27 cellular contexts compared by ENCODE assay signal in genomic region chr2:112476434-112476833, GRCh38. TPM values are rescaled to one million over a fixed set of nuclear protein-coding genes. Genes with fewer than 3 reads are reported as not detected.
DNase-seq lines count a peak whose midpoint lies in the region; ATAC-seq, FAIRE-seq and TF ChIP-seq lines count a peak whose summit lies in the region.
"Had no signal": no experiment of that assay in that cellular context is flagged by ENCODE, and none has a peak within 500 bp of the region (broad histone marks: within the 10 kb centered on the region; RNA-seq: fewer than 3 reads in every experiment).

No MANE protein-coding gene starts in this region.

- peak overlapping the region; percentile 44 for H3K18ac ChIP-seq in neuronal stem cell (ENCODE audit: low read length)

- H3K9me3 ChIP-seq in HepG2 (ENCODE audit: low read length) (no peaks in the 10 kb centered on the region), right lobe of liver (no peaks in the 10 kb centered on the region), esophagus muscularis mucosa (no peaks in the 10 kb centered on the region), neuronal stem cell (replicated peaks in 1 of 2; ENCODE audit: control insufficient read depth in 2 of 2, insufficient read depth in 1 of 2, low read depth in 1 of 2, low read length in 2 of 2) (no peaks in the 10 kb centered on the region), thyroid gland (no peaks in the 10 kb centered on the region)
- H3K9me3 ChIP-seq: BE2C, BLaER1 had no signal

- H3K4me2 ChIP-seq in HepG2 (ENCODE audit: low read depth, low read length): peak overlapping the region; percentile 25
- H3K4me2 ChIP-seq in neuronal stem cell (ENCODE audit: insufficient read depth, low read length, poor library complexity, severe bottlenecking): no peak overlapping the region
- H3K4me2 ChIP-seq: BLaER1 had no signal

- no peak overlapping the region for H3K23ac ChIP-seq in neuronal stem cell (ENCODE audit: low read depth, low read length, poor library complexity)

- no peak overlapping the region for H2BK120ac ChIP-seq in neuronal stem cell (ENCODE audit: low read depth, low read length)

- FAIRE-seq in HepG2 (lab: Jason Lieb, UNC): no peak
- FAIRE-seq: A204.1, GM12878, GM12892, GM18507 had no signal

- H3K79me2 ChIP-seq in HepG2 (ENCODE audit: insufficient read depth, low read length): no peaks in the 10 kb centered on the region

- H3K27me3 ChIP-seq in HepG2 (ENCODE audit: control insufficient read depth in 1 of 2, insufficient read depth in 2 of 2, low read length in 2 of 2) (no peaks in the 10 kb centered on the region; a peak in 1 of 5 replicates), right lobe of liver (no peaks in the 10 kb centered on the region), esophagus muscularis mucosa (peaks cover 0 to 3% (median 0%) of the 10 kb centered on the region in 4 donors), neuronal stem cell (ENCODE audit: control insufficient read depth in 3 of 3, insufficient read depth in 3 of 3, low read depth in 1 of 3, low read length in 3 of 3) (peaks cover 0 to 3% (median 0%) of the 10 kb centered on the region in 3 experiments), thyroid gland (no peaks in the 10 kb centered on the region)
- H3K27me3 ChIP-seq: BE2C, BLaER1 had no signal

- H3K14ac ChIP-seq in neuronal stem cell (ENCODE audit: low read length): no peak overlapping the region

- no peak for DNase-seq in HepG2 (ENCODE audit: low spot score)
- DNase-seq in right lobe of liver: no peak
- DNase-seq in esophagus muscularis mucosa (ENCODE audit: extremely low spot score): peak; percentile 75
- DNase-seq in neuronal stem cell (ENCODE audit: low spot score): no peak
- no peak for DNase-seq in NCI-H69 (lab: John Stamatoyannopoulos, UW)
- DNase-seq in thyroid gland: no peak
- no peak for DNase-seq in foreskin melanocyte
- DNase-seq: 8988T; ACHN; BE2C; C1 segment of cervical spinal cord; CD4-positive, alpha-beta memory T cell; CD4-positive, CD25-positive, alpha-beta regulatory T cell; CD8-positive, alpha-beta memory T cell; COR-L47; DMS 273 treated with DMSO at 0.1 percent for 48 hours; DMS153; DMS53; DMS79; DND-41; EL; GDM1 had no signal

- peak overlapping the region; percentile 41 for H2AK5ac ChIP-seq in neuronal stem cell (ENCODE audit: low read depth, low read length)

- H2BK5ac ChIP-seq in neuronal stem cell (ENCODE audit: low read length): no peak overlapping the region

- no peak overlapping the region for H2BK15ac ChIP-seq in neuronal stem cell (ENCODE audit: low read length)

- H2BK12ac ChIP-seq in neuronal stem cell (ENCODE audit: low read length): no peak overlapping the region

- intact Hi-C loops in HepG2 (cut with micrococcal nuclease; ENCODE audit: unreplicated experiment) (no loop called here), right lobe of liver (cut with DNase I) (no loop called here), esophagus muscularis mucosa (cut with DNase I) (no loop called here), thyroid gland (cut with DNase I) (no loop called here)

- peaks cover 31% of the 10 kb centered on the region for H3K4me1 ChIP-seq in HepG2 (ENCODE audit: insufficient read depth, low read length)
- no peaks in the 10 kb centered on the region for H3K4me1 ChIP-seq in right lobe of liver
- H3K4me1 ChIP-seq in esophagus muscularis mucosa: peaks cover 6 to 9% (median 7%) of the 10 kb centered on the region in 4 donors
- peaks cover 0 to 3% of the 10 kb centered on the region in 2 donors for H3K4me1 ChIP-seq in neuronal stem cell (ENCODE audit: control insufficient read depth in 2 of 2, insufficient read depth in 1 of 2, low read depth in 1 of 2, low read length in 2 of 2)
- peaks cover 0 to 6% of the 10 kb centered on the region in 2 donors for H3K4me1 ChIP-seq in thyroid gland
- H3K4me1 ChIP-seq: BE2C had no signal

- no peak overlapping the region for H3K4ac ChIP-seq in neuronal stem cell (ENCODE audit: low read length)

- H4K8ac ChIP-seq in neuronal stem cell (ENCODE audit: low read depth, low read length): no peak overlapping the region

- CTCF ChIA-PET in HepG2 (lab: Yijun Ruan, JAX; ENCODE audit: low intra/inter-chr PET ratio, low total read pairs): no interaction called here

- H3K36me3 ChIP-seq in HepG2 (replicated peaks in 1 of 2; ENCODE audit: control insufficient read depth in 1 of 2, insufficient read depth in 2 of 2, low read length in 2 of 2): no peaks in the 10 kb centered on the region
- no peaks in the 10 kb centered on the region for H3K36me3 ChIP-seq in right lobe of liver
- no peaks in the 10 kb centered on the region for H3K36me3 ChIP-seq in esophagus muscularis mucosa
- H3K36me3 ChIP-seq in neuronal stem cell (replicated peaks in 1 of 2; ENCODE audit: control insufficient read depth in 2 of 2, insufficient read depth in 2 of 2, low read length in 2 of 2): no peaks in the 10 kb centered on the region
- no peaks in the 10 kb centered on the region for H3K36me3 ChIP-seq in thyroid gland
- H3K36me3 ChIP-seq: BE2C, BLaER1 had no signal

- no peak for TF ChIP-seq RAD21 in HepG2 (CRISPR knock-in tag; IDR thresholded peaks at IDR 0.05)

- in situ Hi-C loops in HepG2 (cut with HindIII; ENCODE audit: extremely low pct_ligation_motif_present, low pct_unique_long_range_greater_than_20kb): no loop called here

- WGBS in HepG2 (ENCODE audit: low lambda C conversion rate): 31% methylated on average over 7 of the region's 7 CpGs
- WGBS in right lobe of liver (ENCODE audit: insufficient coverage, low coverage, low lambda C conversion rate, missing lambda C conversion rate): 63% methylated on average over 4 of the region's 7 CpGs
- 69% methylated on average over 7 of the region's 7 CpGs for WGBS in esophagus muscularis mucosa
- no CpG with 5 or more reads among the region's 7 CpGs for WGBS in neuronal stem cell (ENCODE audit: extremely low coverage in 2 of 2, insufficient read length in 2 of 2, insufficient replicate concordance in 1 of 2), 2 donors
- 75 to 82% methylated on average over 7 of the region's 7 CpGs for WGBS in thyroid gland, 2 donors

- no TSS peak for BruUV-seq in HepG2 (replicated peaks; lab: Mats Ljungman, UMichigan)

- H3K9ac ChIP-seq in HepG2 (ENCODE audit: insufficient read depth, low read depth, low read length) (no peak overlapping the region), neuronal stem cell (ENCODE audit: low read depth, low read length, poor library complexity) (no peak overlapping the region)
- H3K9ac ChIP-seq: BLaER1 had no signal

- no peaks in the 10 kb centered on the region for H3K79me1 ChIP-seq in neuronal stem cell (ENCODE audit: low read depth, low read length)

- peak overlapping the region; percentile 32 for H4K91ac ChIP-seq in neuronal stem cell (ENCODE audit: low read depth, low read length, poor library complexity)

- ATAC-seq in HepG2 (no peak), right lobe of liver (no peak)
- ATAC-seq: GM12878 had no signal

- no peak overlapping the region for H3K4me3 ChIP-seq in HepG2 (replicated peaks in 1 of 3; ENCODE audit: insufficient read depth in 1 of 3, low read depth in 2 of 3, low read length in 3 of 3)
- H3K4me3 ChIP-seq in right lobe of liver: no peak overlapping the region
- H3K4me3 ChIP-seq in esophagus muscularis mucosa: no peak overlapping the region
- H3K4me3 ChIP-seq in neuronal stem cell (ENCODE audit: low read length in 2 of 2): no peak overlapping the region
- H3K4me3 ChIP-seq in thyroid gland (replicated peaks in 1 of 3): no peak overlapping the region
- H3K4me3 ChIP-seq: BLaER1, GM12878 had no signal

- TF ChIP-seq CTCF in HepG2 (CRISPR knock-in tag; IDR thresholded peaks at IDR 0.05) (no peak), right lobe of liver (IDR thresholded peaks at IDR 0.05) (no peak), esophagus muscularis mucosa (IDR thresholded peaks at IDR 0.05) (no peak), thyroid gland (IDR thresholded peaks at IDR 0.05) (no peak)

- TF ChIP-seq EP300 in HepG2 (IDR thresholded peaks at IDR 0.05; ENCODE audit: low read depth in 2 of 2, low read length in 2 of 2) (no peak), HepG2 (CRISPR knock-in tag; IDR thresholded peaks at IDR 0.05; ENCODE audit: borderline replicate concordance) (no peak), esophagus muscularis mucosa (IDR thresholded peaks at IDR 0.05) (no peak)

- no peaks in the 10 kb centered on the region for H4K20me1 ChIP-seq in HepG2 (ENCODE audit: insufficient read depth, low read length)
- H4K20me1 ChIP-seq: BLaER1 had no signal

- no peak for TF ChIP-seq POLR2A in HepG2 (IDR thresholded peaks at IDR 0.05; ENCODE audit: insufficient read depth in 1 of 2, low read depth in 2 of 2, low read length in 2 of 2)
- TF ChIP-seq POLR2A in right lobe of liver (IDR thresholded peaks at IDR 0.05): no peak
- no peak for TF ChIP-seq POLR2A in esophagus muscularis mucosa (IDR thresholded peaks at IDR 0.05; ENCODE audit: low read depth)
- no peak for TF ChIP-seq POLR2A in thyroid gland (IDR thresholded peaks at IDR 0.05)

- POLR2A ChIA-PET in HepG2 (lab: Yijun Ruan, JAX): no interaction called here

- no peak overlapping the region for H3K27ac ChIP-seq in HepG2 (ENCODE audit: extremely low read length, insufficient read depth, low read length)
- H3K27ac ChIP-seq in right lobe of liver: no peak overlapping the region
- no peak overlapping the region for H3K27ac ChIP-seq in esophagus muscularis mucosa (replicated peaks in 1 of 4)
- H3K27ac ChIP-seq in neuronal stem cell (replicated peaks; ENCODE audit: low read length): no peak overlapping the region
- H3K27ac ChIP-seq in thyroid gland: no peak overlapping the region
- H3K27ac ChIP-seq: BLaER1 had no signal

- H2AFZ ChIP-seq in HepG2 (ENCODE audit: low read length) (no peak overlapping the region), neuronal stem cell (ENCODE audit: low read length) (no peak overlapping the region)

RNA-seq across cellular contexts. Expression of gene TTL, which starts 5.5 kb away (rescaled TPM):
- total RNA-seq in HepG2 (2016; rRNA removed; fragmentation: Illumina TruSeq; extraction: Trizol): 59.8 and 69.8 TPM in 2 replicates
- 18.0 and 19.1 TPM in 2 replicates for total RNA-seq in HepG2 (2016; cell fraction: cytosol; rRNA removed; fragmentation: Illumina TruSeq; extraction: Trizol; ENCODE audit: low read depth)
- total RNA-seq in HepG2 (2016; cell fraction: insoluble cytoplasmic fraction; rRNA removed; fragmentation: Illumina TruSeq; extraction: Trizol): 56.6 and 58.1 TPM in 2 replicates
- total RNA-seq in HepG2 (2016; cell fraction: membrane; rRNA removed; fragmentation: Illumina TruSeq; extraction: Trizol): 88.3 and 99.8 TPM in 2 replicates
- 39.3 and 44.8 TPM in 2 replicates for total RNA-seq in HepG2 (2016; cell fraction: nucleus; rRNA removed; fragmentation: Illumina TruSeq; extraction: Trizol)
- polyA plus RNA-seq in HepG2 (2011; rRNA removed): 19.0 TPM in 2 replicates
- polyA plus RNA-seq in HepG2 (2011; cell fraction: cytosol; rRNA removed): 10.0 and 16.3 TPM in 2 replicates
- 12.2 and 20.3 TPM in 2 replicates for polyA plus RNA-seq in HepG2 (2011; cell fraction: nucleus; rRNA removed)
- 22.9 and 32.3 TPM in 2 replicates for polyA plus RNA-seq in HepG2 (2012)
- 15.2 and 16.6 TPM in 2 replicates for polyA plus RNA-seq in HepG2 (2016; cell fraction: cytosol; fragmentation: Illumina TruSeq; extraction: Trizol; ENCODE audit: low read depth)
- polyA plus RNA-seq in HepG2 (2016; cell fraction: insoluble cytoplasmic fraction; fragmentation: Illumina TruSeq; extraction: Trizol; ENCODE audit: low read depth): 44.9 and 53.9 TPM in 2 replicates
- 50.2 and 56.8 TPM in 2 replicates for polyA plus RNA-seq in HepG2 (2016; cell fraction: membrane; fragmentation: Illumina TruSeq; extraction: Trizol; ENCODE audit: low read depth)
- 53.2 and 54.6 TPM in 2 replicates for polyA plus RNA-seq in HepG2 (2016; cell fraction: nucleus; fragmentation: Illumina TruSeq; extraction: Trizol; ENCODE audit: insufficient read depth, low read depth)
- 44.4 and 48.9 TPM in 2 replicates for polyA minus RNA-seq in HepG2 (2011; rRNA and poly(A)+ RNA removed; ENCODE audit: low replicate concordance)
- 28.8 and 32.0 TPM in 2 replicates for polyA minus RNA-seq in HepG2 (2011; cell fraction: cytosol; rRNA and poly(A)+ RNA removed)
- polyA minus RNA-seq in HepG2 (2011; cell fraction: nucleus; rRNA and poly(A)+ RNA removed): 20.2 and 23.9 TPM in 2 replicates
- 10 to 100 TPM in 5 of 6 experiments, 1 to 10 TPM in 1; 8.1 to 29.6 (median 15.6) TPM for total RNA-seq in right lobe of liver
- total RNA-seq in esophagus muscularis mucosa: 10 to 100 TPM; 25.8 to 29.2 (median 27.3) TPM
- polyA plus RNA-seq in neuronal stem cell (2013, experiment 1 of 2): 34.9 TPM
- 37.1 TPM for polyA plus RNA-seq in neuronal stem cell (2013, experiment 2 of 2)
- 10 to 100 TPM; 12.0 to 22.2 (median 19.0) TPM for total RNA-seq in thyroid gland

RNA-seq across cellular contexts. Expression of gene RGPD8, which starts 43.0 kb away (rescaled TPM):
- total RNA-seq in HepG2 (2016; rRNA removed; fragmentation: Illumina TruSeq; extraction: Trizol) (12.8 and 18.7 TPM in 2 replicates), right lobe of liver (1 to 10 TPM; 5.1 to 9.3 (median 7.0) TPM), esophagus muscularis mucosa (10 to 100 TPM; 11.6 to 24.5 (median 15.3) TPM), thyroid gland (10 to 100 TPM; 32.2 to 55.5 (median 45.2) TPM)
- 4.7 and 7.0 TPM in 2 replicates for total RNA-seq in HepG2 (2016; cell fraction: cytosol; rRNA removed; fragmentation: Illumina TruSeq; extraction: Trizol; ENCODE audit: low read depth)
- 12.9 and 15.1 TPM in 2 replicates for total RNA-seq in HepG2 (2016; cell fraction: insoluble cytoplasmic fraction; rRNA removed; fragmentation: Illumina TruSeq; extraction: Trizol)
- 2.1 and 3.0 TPM in 2 replicates for total RNA-seq in HepG2 (2016; cell fraction: membrane; rRNA removed; fragmentation: Illumina TruSeq; extraction: Trizol)
- 25.1 and 25.7 TPM in 2 replicates for total RNA-seq in HepG2 (2016; cell fraction: nucleus; rRNA removed; fragmentation: Illumina TruSeq; extraction: Trizol)
- polyA plus RNA-seq in HepG2 (2011; rRNA removed): 2.3 and 3.1 TPM in 2 replicates
- 0.70 and 1.1 TPM in 2 replicates for polyA plus RNA-seq in HepG2 (2011; cell fraction: cytosol; rRNA removed)
- 3.6 and 6.3 TPM in 2 replicates for polyA plus RNA-seq in HepG2 (2011; cell fraction: nucleus; rRNA removed)
- polyA plus RNA-seq in HepG2 (2012): 4.0 and 4.1 TPM in 2 replicates
- polyA plus RNA-seq in HepG2 (2016; cell fraction: cytosol; fragmentation: Illumina TruSeq; extraction: Trizol; ENCODE audit: low read depth): 0.03 TPM in 1 of 2 replicates, not detected in the other
- 3.0 and 3.1 TPM in 2 replicates for polyA plus RNA-seq in HepG2 (2016; cell fraction: insoluble cytoplasmic fraction; fragmentation: Illumina TruSeq; extraction: Trizol; ENCODE audit: low read depth)
- 0.09 and 0.14 TPM in 2 replicates for polyA plus RNA-seq in HepG2 (2016; cell fraction: membrane; fragmentation: Illumina TruSeq; extraction: Trizol; ENCODE audit: low read depth)
- 12.3 and 16.4 TPM in 2 replicates for polyA plus RNA-seq in HepG2 (2016; cell fraction: nucleus; fragmentation: Illumina TruSeq; extraction: Trizol; ENCODE audit: insufficient read depth, low read depth)
- polyA minus RNA-seq in HepG2 (2011; rRNA and poly(A)+ RNA removed; ENCODE audit: low replicate concordance): 3.4 and 3.6 TPM in 2 replicates
- 5.5 and 5.9 TPM in 2 replicates for polyA minus RNA-seq in HepG2 (2011; cell fraction: cytosol; rRNA and poly(A)+ RNA removed)
- 55.9 and 56.6 TPM in 2 replicates for polyA minus RNA-seq in HepG2 (2011; cell fraction: nucleus; rRNA and poly(A)+ RNA removed)
- 3.2 TPM for polyA plus RNA-seq in neuronal stem cell (2013, experiment 1 of 2)
- 3.4 TPM for polyA plus RNA-seq in neuronal stem cell (2013, experiment 2 of 2)
